In genomic region chr14:35826218-35826951, GRCh38 we compare ENCODE assay signal across 8 cellular contexts. TPM values are rescaled to one million over a fixed set of nuclear protein-coding genes. Genes with fewer than 3 reads are reported as not detected.
A peak's percentile ranks its signal among the peaks of the same experiment; 100 is the strongest.
DNase-seq lines count a peak whose midpoint lies in the region; ATAC-seq and TF ChIP-seq lines count a peak whose summit lies in the region.

Gene BRMS1L (plus strand): TSS chr14:35826338. CDS start chr14:35826517, 179 bp downstream.

- H3K9me2 ChIP-seq in OCI-LY7 (ENCODE audit: insufficient read depth, low read length): no peaks in the 10 kb centered on the region

- H2BK20ac ChIP-seq in IMR-90 (ENCODE audit: low read depth, low read length): no peak within 1 kb of the TSS

- no peak for TF ChIP-seq CTCF in IMR-90 (conservative IDR thresholded peaks at IDR 0.05; ENCODE audit: low read depth, low read length)
- no peak for TF ChIP-seq CTCF in OCI-LY7 (conservative IDR thresholded peaks at IDR 0.05; ENCODE audit: low read length)

- H3K27ac ChIP-seq in IMR-90 (ENCODE audit: insufficient read depth, low read length) (peak within 1 kb of the TSS; percentile 95), OCI-LY7 (ENCODE audit: low read depth, low read length, poor library complexity, severe bottlenecking) (peak within 1 kb of the TSS; percentile 54)

- peak within 1 kb of the TSS; percentile 97 for H3K14ac ChIP-seq in IMR-90 (replicated peaks; ENCODE audit: low read depth, low read length)

- peak within 1 kb of the TSS; percentile 98 for H3K9ac ChIP-seq in IMR-90 (ENCODE audit: low read depth, low read length)

- in situ Hi-C loops in IMR-90 (cut with MboI; ENCODE audit: low sequenced_read_pairs): no loop called here

- H4K8ac ChIP-seq in IMR-90 (ENCODE audit: low read depth in 2 of 2, low read length in 2 of 2): peak within 1 kb of the TSS; percentile 82 to 97

- H4K20me1 ChIP-seq in IMR-90 (ENCODE audit: insufficient read depth, low read length) (no peaks in the 10 kb centered on the region), OCI-LY7 (ENCODE audit: insufficient read depth, low read length) (peaks cover 8% of the 10 kb centered on the region; the same call in 1 of the 2 replicates)

- peak; percentile 97 for DNase-seq in DMS114 treated with DMSO at 0.1 percent for 48 hours (lab: John Stamatoyannopoulos, UW; ENCODE audit: unreplicated experiment)
- peak; percentile 99 for DNase-seq in IMR-90
- DNase-seq in OCI-LY7 (ENCODE audit: low spot score): peak; percentile 99
- peak; percentile 93 for DNase-seq in activated T-cell treated with anti-CD3 and anti-CD28 coated beads for 4 hours
- DNase-seq in epidermal melanocyte (ENCODE audit: insufficient read length, low spot score): peak; percentile 95
- peak; percentile 98 for DNase-seq in middle frontal gyrus (ENCODE audit: extremely low spot score, low spot score)
- DNase-seq in stimulated activated CD8-positive, alpha-beta memory T cell treated with anti-CD3 and anti-CD28 coated beads, Interleukin-2, amount 100 ng/mL, for 1 hour (ENCODE audit: low read depth in 2 of 2): peak; percentile 93 to 95

- peak within 1 kb of the TSS; percentile 93 for H3K56ac ChIP-seq in IMR-90 (ENCODE audit: extremely low read depth, insufficient read depth, low read length)

- H3K27me3 ChIP-seq in IMR-90 (ENCODE audit: control insufficient read depth, insufficient read depth, low read length): no peaks in the 10 kb centered on the region

- intact Hi-C loops in IMR-90 (cut with micrococcal nuclease): loop anchor here (5.0 kb wide), 1 partner anchor 266 kb away; no protein-coding TSS in a partner anchor
- intact Hi-C loops in OCI-LY7 (cut with micrococcal nuclease; ENCODE audit: unreplicated experiment): loop anchor here (1.0 kb wide), 1 partner anchor 30 kb away; no protein-coding TSS in a partner anchor

- H2AK9ac ChIP-seq in IMR-90 (replicated peaks; ENCODE audit: low read depth, low read length, poor library complexity): peak within 1 kb of the TSS; percentile 89

- dilution Hi-C loops in IMR-90 (cut with HindIII; ENCODE audit: low sequenced_read_pairs, unreplicated experiment): no loop called here

- peaks cover 3% of the 10 kb centered on the region for H3K9me1 ChIP-seq in IMR-90 (ENCODE audit: insufficient read depth, low read length)

- 0% methylated on average over 35 of the region's 70 CpGs; no CpG with 5 or more reads in 1 of the 2 experiments for WGBS in IMR-90 (ENCODE audit: extremely low coverage in 2 of 2, insufficient read length in 1 of 2), 2 experiments

- peak within 1 kb of the TSS; percentile 99 for H3K23ac ChIP-seq in IMR-90 (ENCODE audit: low read depth, low read length)

- H3K9me3 ChIP-seq in IMR-90 (ENCODE audit: control insufficient read depth, insufficient read depth, low read length): no peaks in the 10 kb centered on the region
- H3K9me3 ChIP-seq in OCI-LY7 (ENCODE audit: low read length): no peaks in the 10 kb centered on the region

- TF ChIP-seq RAD21 in IMR-90 (IDR thresholded peaks at IDR 0.05; ENCODE audit: low read length): no peak

- peak within 1 kb of the TSS; percentile 83 for H4K91ac ChIP-seq in IMR-90 (ENCODE audit: insufficient read depth, low read depth, low read length)

- no peak within 1 kb of the TSS for H2BK15ac ChIP-seq in IMR-90 (ENCODE audit: low read depth, low read length)

- peaks cover 7 to 20% of the 10 kb centered on the region in 2 experiments for H3K79me1 ChIP-seq in IMR-90 (ENCODE audit: low read depth in 1 of 2, low read length in 2 of 2)

- peak within 1 kb of the TSS; percentile 92 for H2BK5ac ChIP-seq in IMR-90 (ENCODE audit: low read depth, low read length, poor library complexity, severe bottlenecking)

- CTCF ChIA-PET in IMR-90 (lab: Yijun Ruan, JAX): interaction anchor here (0.6 to 1.7 kb wide), 5 partner anchors 8 to 1407 kb away, joined by 3 to 5 read pairs (median 4); no protein-coding TSS in a partner anchor
- CTCF ChIA-PET in OCI-LY7 (lab: Charles Lee; ENCODE audit: unreplicated experiment): interaction anchor here (0.6 to 1.5 kb wide), 3 partner anchors 9 to 388 kb away, joined by 3 to 13 read pairs (median 6); no protein-coding TSS in a partner anchor

- H3K4me1 ChIP-seq in IMR-90 (ENCODE audit: control insufficient read depth, insufficient read depth, low read length): no peaks in the 10 kb centered on the region
- peaks cover 13% of the 10 kb centered on the region for H3K4me1 ChIP-seq in OCI-LY7 (ENCODE audit: insufficient read depth, low read length, poor library complexity, severe bottlenecking)

- peak within 1 kb of the TSS; percentile 85 for H4K5ac ChIP-seq in IMR-90 (ENCODE audit: low read depth, low read length)

- H3K4ac ChIP-seq in IMR-90 (ENCODE audit: low read depth, low read length): peak within 1 kb of the TSS; percentile 99

- TF ChIP-seq POLR2A in IMR-90 (IDR thresholded peaks at IDR 0.05; ENCODE audit: low read depth, low read length): peak; percentile 78

- BruUV-seq in IMR-90 (replicated peaks; lab: Mats Ljungman, UMichigan) (no TSS peak), OCI-LY7 (replicated peaks; lab: Mats Ljungman, UMichigan) (no TSS peak)

- POLR2A ChIA-PET in IMR-90 (lab: Charles Lee; ENCODE audit: unreplicated experiment): interaction anchor here (0.6 kb wide), 1 partner anchor 398 kb away, joined by 3 read pairs; no protein-coding TSS in a partner anchor
- POLR2A ChIA-PET in OCI-LY7 (lab: Charles Lee): interaction anchor here (0.5 to 2.9 kb wide), 21 partner anchors 9 to 1196 kb away, joined by 3 to 27 read pairs (median 4); partner anchors contain the start of genes RALGAPA1 and SNX6

- H3K36me3 ChIP-seq in IMR-90 (ENCODE audit: control insufficient read depth, insufficient read depth, low read length): no peaks in the 10 kb centered on the region
- peaks cover 2% of the 10 kb centered on the region; the same call in 1 of the 2 replicates for H3K36me3 ChIP-seq in OCI-LY7 (ENCODE audit: insufficient read depth, low read length)

- H3K4me3 ChIP-seq in IMR-90 (ENCODE audit: insufficient read depth, low read depth, low read length): peak within 1 kb of the TSS; percentile 81
- H3K4me3 ChIP-seq in OCI-LY7 (ENCODE audit: low read depth, low read length, poor library complexity, severe bottlenecking): peak within 1 kb of the TSS; percentile 90

- ATAC-seq in GM21529 (IDR thresholded peaks at IDR 0.05; ENCODE audit: unreplicated experiment): peak; percentile 95
- peak; percentile 97 for ATAC-seq in IMR-90 (ENCODE audit: low read depth)

- H3K18ac ChIP-seq in IMR-90 (ENCODE audit: low read depth, low read length): peak within 1 kb of the TSS; percentile 86

- H3K4me2 ChIP-seq in IMR-90 (ENCODE audit: low read depth, low read length) (peak within 1 kb of the TSS; percentile 85), OCI-LY7 (ENCODE audit: low read length) (peak within 1 kb of the TSS; percentile 89)

- H3K79me2 ChIP-seq in OCI-LY7 (ENCODE audit: insufficient read depth, low read depth, low read length): peaks cover 12% of the 10 kb centered on the region; the same call in 1 of the 2 replicates

- H2AFZ ChIP-seq in IMR-90 (replicated peaks; ENCODE audit: low read length, poor library complexity) (peak within 1 kb of the TSS; percentile 98), OCI-LY7 (ENCODE audit: low read length) (peak within 1 kb of the TSS; percentile 95)

- peak within 1 kb of the TSS; percentile 96 for H2AK5ac ChIP-seq in IMR-90 (ENCODE audit: low read depth, low read length)

- peak within 1 kb of the TSS; percentile 72; the same call in 1 of the 2 replicates for H2BK120ac ChIP-seq in IMR-90 (ENCODE audit: low read depth, low read length)

TF ChIP-seq in IMR-90, 13 proteins besides CTCF, POLR2A, EP300 and RAD21:
- TF ChIP-seq RFX5 (IDR thresholded peaks at IDR 0.05; ENCODE audit: low read depth, low read length) (no peak), MAZ (IDR thresholded peaks at IDR 0.05; ENCODE audit: borderline replicate concordance, low read depth, low read length) (peak; percentile 82; the same call in 1 of the 2 replicates), BHLHE40 (IDR thresholded peaks at IDR 0.05; ENCODE audit: low read depth, low read length) (no peak), MXI1 (IDR thresholded peaks at IDR 0.05; ENCODE audit: borderline replicate concordance, low read depth, low read length) (peak; percentile 68), ELK1 (IDR thresholded peaks at IDR 0.05; ENCODE audit: borderline replicate concordance, low read depth, low read length) (no peak)

RNA-seq across cellular contexts. Expression of gene BRMS1L, which starts in this region (rescaled TPM):
- total RNA-seq in IMR-90 (2012; rRNA removed): 1.8 and 5.0 TPM in 2 replicates
- polyA plus RNA-seq in IMR-90 (2012; rRNA removed): 3.2 and 6.2 TPM in 2 replicates
- polyA plus RNA-seq in IMR-90 (2012; cell fraction: cytosol; rRNA removed): 0.96 and 7.3 TPM in 2 replicates
- 0.29 and 21.1 TPM in 2 replicates for polyA plus RNA-seq in IMR-90 (2012; cell fraction: nucleus; rRNA removed; ENCODE audit: low replicate concordance)
- total RNA-seq in OCI-LY7 (2014; rRNA removed; shearing (Covaris generic)): 4.5 and 7.8 TPM in 2 replicates
- 5.7 and 8.1 TPM in 2 replicates for total RNA-seq in OCI-LY7 (2022)

Comparison
In these comparisons a context has a peak if more than half of its experiments do, and no peak if none do; other contexts are left out.
1. Peak in every context shown above with its lines: DNase-seq, ATAC-seq, H3K4me3 ChIP-seq and H3K27ac ChIP-seq.